Comparison of ENCODE assay signal across 1 cellular context in genomic region chr17:58514795-58515157, GRCh38.
TF ChIP-seq lines count a peak whose summit lies in the region.

No MANE protein-coding gene starts in this region.

TF ChIP-seq in H1, 55 proteins besides CTCF, POLR2A, EP300 and RAD21:
- TF ChIP-seq POLR2AphosphoS5 (IDR thresholded peaks at IDR 0.05; ENCODE audit: low read depth, low read length) (peak; percentile 1; the same call in 1 of the 2 replicates), GTF2F1 (IDR thresholded peaks at IDR 0.05; ENCODE audit: borderline replicate concordance, low read depth, low read length) (no peak), ZNF274 (IDR thresholded peaks at IDR 0.05; ENCODE audit: borderline replicate concordance, extremely low read depth, low read length) (no peak), BRCA1 (IDR thresholded peaks at IDR 0.05; ENCODE audit: low read depth, low read length) (no peak), HDAC6 (IDR thresholded peaks at IDR 0.05; ENCODE audit: low read depth, low read length) (no peak), ASH2L (IDR thresholded peaks at IDR 0.05; ENCODE audit: low read length) (peak; percentile 2), SRF (IDR thresholded peaks at IDR 0.05; ENCODE audit: low read depth, low read length) (no peak), TEAD4 (IDR thresholded peaks at IDR 0.05; ENCODE audit: low read depth, low read length) (no peak), E2F6 (IDR thresholded peaks at IDR 0.05) (peak; percentile 88), RXRA (IDR thresholded peaks at IDR 0.05; ENCODE audit: insufficient read depth, low read depth, low read length) (no peak), CHD7 (IDR thresholded peaks at IDR 0.05; ENCODE audit: insufficient replicate concordance, low read length) (no peak), MAFK (IDR thresholded peaks at IDR 0.05; ENCODE audit: low read depth, low read length) (no peak), SAP30 (IDR thresholded peaks at IDR 0.05; ENCODE audit: insufficient read depth, insufficient replicate concordance, low read length) (no peak), YY1 (IDR thresholded peaks at IDR 0.05; ENCODE audit: low read depth, low read length) (no peak), TCF12 (IDR thresholded peaks at IDR 0.05; ENCODE audit: low read depth, low read length) (0 out of 2 replicates have a peak, but pooled peaks have one; percentile 26), GABPA (IDR thresholded peaks at IDR 0.05; ENCODE audit: borderline replicate concordance, insufficient read depth, low read length) (no peak), KDM4A (IDR thresholded peaks at IDR 0.05; ENCODE audit: low read depth, low read length, severe bottlenecking) (no peak), TAF7 (optimal IDR thresholded peaks at IDR 0.05; ENCODE audit: borderline replicate concordance, low read depth, low read length) (peak; percentile 17), SUZ12 (IDR thresholded peaks at IDR 0.05; ENCODE audit: low read length) (no peak), SP1 (IDR thresholded peaks at IDR 0.05; ENCODE audit: low read depth, low read length) (no peak)
